Comparison of ENCODE assay signal across 1 cellular context in the genomic region with DNA sequence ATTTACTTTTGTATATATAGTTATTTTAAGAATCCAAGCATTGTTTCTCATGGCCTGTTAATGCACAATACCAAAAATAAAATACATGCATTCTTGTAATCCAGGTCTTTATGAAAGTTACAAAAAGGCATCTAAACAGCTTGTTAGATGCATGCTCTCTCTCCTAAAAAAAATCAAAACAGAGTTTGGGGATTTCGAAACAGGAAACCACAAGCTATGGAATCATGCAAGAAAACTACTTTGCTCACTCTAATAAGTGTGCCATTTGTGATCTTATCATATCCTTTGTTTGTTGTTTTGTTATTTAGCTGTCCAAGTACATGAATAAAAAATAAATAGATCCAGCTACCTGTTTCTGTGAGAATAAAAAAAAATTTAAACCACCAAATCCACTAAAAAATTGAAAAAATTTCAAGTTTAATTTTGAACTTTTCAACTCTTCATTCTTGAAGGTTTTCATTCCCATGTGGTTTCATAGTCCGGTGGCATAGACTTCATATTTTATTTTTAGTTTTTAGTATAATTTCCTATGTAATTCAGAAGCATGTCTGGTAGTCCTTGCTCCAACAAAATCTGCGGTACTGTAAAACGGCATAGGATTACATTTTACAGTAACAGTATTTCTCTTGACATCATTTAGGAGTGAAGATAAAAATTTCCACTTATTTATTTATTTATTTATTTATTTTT.
TF ChIP-seq lines count a peak whose summit lies in the region.

No MANE protein-coding gene starts in this region.

TF ChIP-seq in IMR-90, 13 proteins besides CTCF, POLR2A, EP300 and RAD21:
- TF ChIP-seq RCOR1 (IDR thresholded peaks at IDR 0.05; ENCODE audit: insufficient replicate concordance, low read length) (no peak), CEBPB (IDR thresholded peaks at IDR 0.05; ENCODE audit: low read depth, low read length) (peak; percentile 65; the same call in 1 of the 2 replicates), BHLHE40 (IDR thresholded peaks at IDR 0.05; ENCODE audit: low read depth, low read length) (peak; percentile 72)
